Comparison of ENCODE assay signal across 22 cellular contexts in the genomic region with DNA sequence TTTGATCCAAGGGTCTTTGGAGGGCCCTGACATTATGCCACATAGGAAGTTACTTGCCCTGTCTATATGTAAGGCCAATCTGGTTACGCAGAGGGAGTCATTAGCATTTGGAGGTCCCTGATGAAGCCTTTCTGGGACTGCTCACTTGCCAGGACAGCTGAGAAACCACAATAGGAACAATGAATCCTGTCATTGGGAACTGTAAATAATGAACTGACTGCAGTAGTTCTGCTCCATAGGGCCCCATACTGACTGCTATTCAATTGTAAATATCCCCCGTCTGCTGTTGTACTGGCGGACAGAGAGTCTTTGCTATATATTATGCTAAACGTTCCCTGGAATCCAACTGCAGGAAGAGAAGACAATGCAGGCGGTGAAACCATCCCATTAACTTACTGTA.
A peak's percentile ranks its signal among the peaks of the same experiment; 100 is the strongest.
DNase-seq lines count a peak whose midpoint lies in the region; ATAC-seq and TF ChIP-seq lines count a peak whose summit lies in the region.
"Had no signal": no experiment of that assay in that cellular context is flagged by ENCODE, and none has a peak within 500 bp of the region (broad histone marks: within the 10 kb centered on the region; RNA-seq: fewer than 3 reads in every experiment).

No MANE protein-coding gene starts in this region.

- H3K27ac Mint-ChIP-seq in WTC11: peak overlapping the region; percentile 40; the same call in 1 of the 2 replicates
- peak overlapping the region; percentile 20 for H3K27ac Mint-ChIP-seq in neural crest cell (ENCODE audit: unreplicated experiment)
- H3K27ac Mint-ChIP-seq: B cell; CD4-positive, CD25-positive, alpha-beta regulatory T cell had no signal

- H3K4me2 ChIP-seq in BLaER1 treated with 17β-estradiol and CSF1 and Interleukin-3, amounts not matched to agents 10 nM and 100 nM: peak overlapping the region in 9 of 11 experiments; percentile 3 to 71 (median 63); a peak in 15 of 22 replicates
- H3K4me2 ChIP-seq in Karpas-422 (ENCODE audit: low read depth, low read length, poor library complexity, severe bottlenecking): no peak overlapping the region

- no peaks in the 10 kb centered on the region for H3K9me2 ChIP-seq in Karpas-422 (replicated peaks; ENCODE audit: insufficient read depth, low read length)

- no peak overlapping the region for H2AFZ ChIP-seq in Karpas-422 (ENCODE audit: low read length)
- H2AFZ ChIP-seq: GM23248 had no signal

- H3K9me3 ChIP-seq in BLaER1 treated with 17β-estradiol and CSF1 and Interleukin-3, amounts not matched to agents 10 nM and 100 nM (replicated peaks in 1 of 11): peaks cover 0 to 4% (median 0%) of the 10 kb centered on the region in 11 experiments; a peak in 1 of 22 replicates
- H3K9me3 ChIP-seq in Karpas-422 (ENCODE audit: low read length): peaks cover 6% of the 10 kb centered on the region
- H3K9me3 ChIP-seq: HAP-1, Peyer's patch had no signal

- POLR2A ChIA-PET in WTC11 (lab: Charles Lee): no interaction called here

- no peaks in the 10 kb centered on the region for H3K36me3 ChIP-seq in BLaER1 treated with 17β-estradiol and CSF1 and Interleukin-3, amounts not matched to agents 10 nM and 100 nM
- no peaks in the 10 kb centered on the region for H3K36me3 ChIP-seq in Karpas-422 (ENCODE audit: insufficient read depth, low read length)
- H3K36me3 ChIP-seq: HAP-1, Peyer's patch had no signal

- H3K27me3 Mint-ChIP-seq in WTC11 (ENCODE audit: low read depth) (peaks cover 20% of the 10 kb centered on the region), neural crest cell (ENCODE audit: low read depth) (peaks cover 15% of the 10 kb centered on the region)
- H3K27me3 Mint-ChIP-seq: B cell; CD4-positive, CD25-positive, alpha-beta regulatory T cell had no signal

- peaks cover 0 to 35% (median 20%) of the 10 kb centered on the region in 10 experiments; a peak in 12 of 20 replicates for H3K4me1 ChIP-seq in BLaER1 treated with 17β-estradiol and CSF1 and Interleukin-3, amounts not matched to agents 10 nM and 100 nM
- H3K4me1 ChIP-seq in Karpas-422 (ENCODE audit: low read length): no peaks in the 10 kb centered on the region
- H3K4me1 ChIP-seq: HAP-1, Peyer's patch had no signal

- H3K4me1 Mint-ChIP-seq in WTC11 (peaks cover 47% of the 10 kb centered on the region), neural crest cell (peaks cover 22% of the 10 kb centered on the region)
- H3K4me1 Mint-ChIP-seq: B cell; CD4-positive, CD25-positive, alpha-beta regulatory T cell had no signal

- H3K27ac ChIP-seq in BLaER1 treated with 17β-estradiol and CSF1 and Interleukin-3, amounts not matched to agents 10 nM and 100 nM: no peak overlapping the region
- no peak overlapping the region for H3K27ac ChIP-seq in Karpas-422 (ENCODE audit: low read length)
- H3K27ac ChIP-seq: GM23248, Peyer's patch had no signal

- peaks cover 2% of the 10 kb centered on the region; the same call in 1 of the 2 replicates for H3K36me3 Mint-ChIP-seq in WTC11
- H3K36me3 Mint-ChIP-seq in neural crest cell (ENCODE audit: low read depth): no peaks in the 10 kb centered on the region
- H3K36me3 Mint-ChIP-seq: CD4-positive, CD25-positive, alpha-beta regulatory T cell had no signal

- H4K20me1 ChIP-seq in BLaER1 treated with 17β-estradiol and CSF1 and Interleukin-3, amounts not matched to agents 10 nM and 100 nM: no peaks in the 10 kb centered on the region
- no peaks in the 10 kb centered on the region for H4K20me1 ChIP-seq in Karpas-422 (ENCODE audit: insufficient read depth, low read depth, low read length)

- CTCF ChIA-PET in WTC11 (lab: Charles Lee): no interaction called here

- TF ChIP-seq CTCF in WTC11 (IDR thresholded peaks at IDR 0.05) (no peak), neural crest cell (conservative IDR thresholded peaks at IDR 0.05) (no peak)

- H3K4me3 ChIP-seq in BLaER1 treated with 17β-estradiol and CSF1 and Interleukin-3, amounts not matched to agents 10 nM and 100 nM: no peak overlapping the region
- H3K4me3 ChIP-seq in Karpas-422 (ENCODE audit: low read length): no peak overlapping the region
- H3K4me3 ChIP-seq: GM23248, HAP-1, Peyer's patch had no signal

- H3K4me3 Mint-ChIP-seq in WTC11: no peak overlapping the region
- H3K4me3 Mint-ChIP-seq in neural crest cell: peak overlapping the region; percentile 45
- H3K4me3 Mint-ChIP-seq: B cell; CD4-positive, CD25-positive, alpha-beta regulatory T cell had no signal

- H3K79me2 ChIP-seq in Karpas-422 (ENCODE audit: low read length): no peaks in the 10 kb centered on the region

- H3K9me3 Mint-ChIP-seq in WTC11 (peaks cover 14% of the 10 kb centered on the region), neural crest cell (peaks cover 13% of the 10 kb centered on the region)

- no peak overlapping the region for H3K9ac ChIP-seq in BLaER1 treated with 17β-estradiol and CSF1 and Interleukin-3, amounts not matched to agents 10 nM and 100 nM
- H3K9ac ChIP-seq in Karpas-422 (ENCODE audit: low read length): no peak overlapping the region
- H3K9ac ChIP-seq: GM23248 had no signal

- ATAC-seq in WTC11 (peak; percentile 82), HG02938 (IDR thresholded peaks at IDR 0.05; ENCODE audit: unreplicated experiment) (no peak)
- ATAC-seq: SK-N-SH treated with all-trans-retinoic acid at 6 μM for 48 hours had no signal

- DNase-seq in NCI-H146 (lab: John Stamatoyannopoulos, UW) (peak; percentile 78), WTC11 (ENCODE audit: low spot score) (no peak), neural crest cell (ENCODE audit: low read depth, low spot score) (no peak), anterior cingulate cortex (lab: John Stamatoyannopoulos, UW) (no peak), Karpas-422 (no peak)
- DNase-seq: CD4-positive, CD25-positive, alpha-beta regulatory T cell; EL; GM23248; IMR-90; NCI-H1048; NCI-H1436; NCI-H2029 treated with DMSO at 0.1 percent for 48 hours; NCI-H2171; NCI-H446; NCI-H526 treated with DMSO at 0.1 percent for 48 hours; NK-92 treated with Interleukin-12 subunit alpha and Interleukin-12 subunit beta, amount 100 ng/mL, for 24 hours; Peyer's patch had no signal

- no peaks in the 10 kb centered on the region for H3K27me3 ChIP-seq in BLaER1 treated with 17β-estradiol and CSF1 and Interleukin-3, amounts not matched to agents 10 nM and 100 nM
- H3K27me3 ChIP-seq in Karpas-422 (ENCODE audit: low read length): no peaks in the 10 kb centered on the region
- H3K27me3 ChIP-seq: Peyer's patch had no signal

TF ChIP-seq in WTC11, 78 proteins besides CTCF, POLR2A, EP300 and RAD21 (continues in another document):
- TF ChIP-seq NFATC4 (CRISPR knock-in tag; IDR thresholded peaks at IDR 0.05) (no peak), SOX15 (CRISPR knock-in tag; IDR thresholded peaks at IDR 0.05) (no peak), FOXJ3 (CRISPR knock-in tag; IDR thresholded peaks at IDR 0.05; ENCODE audit: borderline replicate concordance) (no peak), ZNF219 (CRISPR knock-in tag; IDR thresholded peaks at IDR 0.05; ENCODE audit: borderline replicate concordance) (no peak), CBFB (CRISPR knock-in tag; IDR thresholded peaks at IDR 0.05; ENCODE audit: low read depth) (no peak), ZBTB21 (CRISPR knock-in tag; IDR thresholded peaks at IDR 0.05; ENCODE audit: borderline replicate concordance) (no peak), ESRRA (CRISPR knock-in tag; IDR thresholded peaks at IDR 0.05; ENCODE audit: borderline replicate concordance) (no peak)
- TF ChIP-seq, protein P1, sequence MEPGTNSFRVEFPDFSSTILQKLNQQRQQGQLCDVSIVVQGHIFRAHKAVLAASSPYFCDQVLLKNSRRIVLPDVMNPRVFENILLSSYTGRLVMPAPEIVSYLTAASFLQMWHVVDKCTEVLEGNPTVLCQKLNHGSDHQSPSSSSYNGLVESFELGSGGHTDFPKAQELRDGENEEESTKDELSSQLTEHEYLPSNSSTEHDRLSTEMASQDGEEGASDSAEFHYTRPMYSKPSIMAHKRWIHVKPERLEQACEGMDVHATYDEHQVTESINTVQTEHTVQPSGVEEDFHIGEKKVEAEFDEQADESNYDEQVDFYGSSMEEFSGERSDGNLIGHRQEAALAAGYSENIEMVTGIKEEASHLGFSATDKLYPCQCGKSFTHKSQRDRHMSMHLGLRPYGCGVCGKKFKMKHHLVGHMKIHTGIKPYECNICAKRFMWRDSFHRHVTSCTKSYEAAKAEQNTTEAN (CRISPR knock-in tag; IDR thresholded peaks at IDR 0.05): no peak
- TF ChIP-seq, protein P2, sequence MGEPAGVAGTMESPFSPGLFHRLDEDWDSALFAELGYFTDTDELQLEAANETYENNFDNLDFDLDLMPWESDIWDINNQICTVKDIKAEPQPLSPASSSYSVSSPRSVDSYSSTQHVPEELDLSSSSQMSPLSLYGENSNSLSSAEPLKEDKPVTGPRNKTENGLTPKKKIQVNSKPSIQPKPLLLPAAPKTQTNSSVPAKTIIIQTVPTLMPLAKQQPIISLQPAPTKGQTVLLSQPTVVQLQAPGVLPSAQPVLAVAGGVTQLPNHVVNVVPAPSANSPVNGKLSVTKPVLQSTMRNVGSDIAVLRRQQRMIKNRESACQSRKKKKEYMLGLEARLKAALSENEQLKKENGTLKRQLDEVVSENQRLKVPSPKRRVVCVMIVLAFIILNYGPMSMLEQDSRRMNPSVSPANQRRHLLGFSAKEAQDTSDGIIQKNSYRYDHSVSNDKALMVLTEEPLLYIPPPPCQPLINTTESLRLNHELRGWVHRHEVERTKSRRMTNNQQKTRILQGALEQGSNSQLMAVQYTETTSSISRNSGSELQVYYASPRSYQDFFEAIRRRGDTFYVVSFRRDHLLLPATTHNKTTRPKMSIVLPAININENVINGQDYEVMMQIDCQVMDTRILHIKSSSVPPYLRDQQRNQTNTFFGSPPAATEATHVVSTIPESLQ (CRISPR knock-in tag; IDR thresholded peaks at IDR 0.05): no peak
- TF ChIP-seq, protein P3, sequence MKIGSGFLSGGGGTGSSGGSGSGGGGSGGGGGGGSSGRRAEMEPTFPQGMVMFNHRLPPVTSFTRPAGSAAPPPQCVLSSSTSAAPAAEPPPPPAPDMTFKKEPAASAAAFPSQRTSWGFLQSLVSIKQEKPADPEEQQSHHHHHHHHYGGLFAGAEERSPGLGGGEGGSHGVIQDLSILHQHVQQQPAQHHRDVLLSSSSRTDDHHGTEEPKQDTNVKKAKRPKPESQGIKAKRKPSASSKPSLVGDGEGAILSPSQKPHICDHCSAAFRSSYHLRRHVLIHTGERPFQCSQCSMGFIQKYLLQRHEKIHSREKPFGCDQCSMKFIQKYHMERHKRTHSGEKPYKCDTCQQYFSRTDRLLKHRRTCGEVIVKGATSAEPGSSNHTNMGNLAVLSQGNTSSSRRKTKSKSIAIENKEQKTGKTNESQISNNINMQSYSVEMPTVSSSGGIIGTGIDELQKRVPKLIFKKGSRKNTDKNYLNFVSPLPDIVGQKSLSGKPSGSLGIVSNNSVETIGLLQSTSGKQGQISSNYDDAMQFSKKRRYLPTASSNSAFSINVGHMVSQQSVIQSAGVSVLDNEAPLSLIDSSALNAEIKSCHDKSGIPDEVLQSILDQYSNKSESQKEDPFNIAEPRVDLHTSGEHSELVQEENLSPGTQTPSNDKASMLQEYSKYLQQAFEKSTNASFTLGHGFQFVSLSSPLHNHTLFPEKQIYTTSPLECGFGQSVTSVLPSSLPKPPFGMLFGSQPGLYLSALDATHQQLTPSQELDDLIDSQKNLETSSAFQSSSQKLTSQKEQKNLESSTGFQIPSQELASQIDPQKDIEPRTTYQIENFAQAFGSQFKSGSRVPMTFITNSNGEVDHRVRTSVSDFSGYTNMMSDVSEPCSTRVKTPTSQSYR (CRISPR knock-in tag; IDR thresholded peaks at IDR 0.05): no peak
